1 cellular context compared by ENCODE assay signal in the genomic region with DNA sequence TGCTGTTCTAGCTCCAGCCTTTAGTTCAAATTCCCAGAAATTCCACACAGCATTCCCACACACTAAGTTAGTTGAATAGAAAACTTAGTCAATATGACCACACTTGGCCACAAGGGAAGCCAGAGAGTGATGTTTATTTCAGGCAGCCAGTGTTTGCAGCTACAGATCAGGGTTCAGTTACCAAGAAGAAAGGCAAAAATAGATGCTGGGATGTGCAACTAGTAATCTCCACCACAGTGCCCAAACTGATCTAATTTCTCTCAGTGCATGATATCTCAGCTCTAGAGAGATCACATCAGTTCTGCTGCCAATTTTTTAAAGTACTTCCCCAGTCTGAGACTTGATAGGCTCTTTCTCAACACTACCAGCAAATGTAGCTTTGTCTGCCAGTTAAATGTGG.
TF ChIP-seq lines count a peak whose summit lies in the region.

No MANE protein-coding gene starts in this region.

TF ChIP-seq in HepG2, 621 proteins besides CTCF, POLR2A, EP300 and RAD21:
- TF ChIP-seq ZNF713 (CRISPR knock-in tag; IDR thresholded peaks at IDR 0.05) (no peak), ZNF33B (CRISPR knock-in tag; IDR thresholded peaks at IDR 0.05) (no peak), FOXA3 (CRISPR knock-in tag; IDR thresholded peaks at IDR 0.05) (peak; percentile 16; the same call in 1 of the 2 replicates), SMC3 (IDR thresholded peaks at IDR 0.05; ENCODE audit: low read length) (peak; percentile 8; the same call in 1 of the 2 replicates), ZKSCAN8 (CRISPR knock-in tag; IDR thresholded peaks at IDR 0.05; ENCODE audit: borderline replicate concordance) (peak; percentile 99), SAFB2 (CRISPR knock-in tag; IDR thresholded peaks at IDR 0.05; ENCODE audit: borderline replicate concordance, low read depth) (no peak), XRCC5 (optimal IDR thresholded peaks at IDR 0.05; ENCODE audit: low read length) (peak; percentile 20), HNF4A (CRISPR knock-in tag; IDR thresholded peaks at IDR 0.05) (peak; percentile 32; the same call in 1 of the 2 replicates), FOXA1 (IDR thresholded peaks at IDR 0.05) (no peak), FOXA1 (CRISPR knock-in tag; IDR thresholded peaks at IDR 0.05) (peak; percentile 52; the same call in 1 of the 2 replicates)
- TF ChIP-seq, protein P1, sequence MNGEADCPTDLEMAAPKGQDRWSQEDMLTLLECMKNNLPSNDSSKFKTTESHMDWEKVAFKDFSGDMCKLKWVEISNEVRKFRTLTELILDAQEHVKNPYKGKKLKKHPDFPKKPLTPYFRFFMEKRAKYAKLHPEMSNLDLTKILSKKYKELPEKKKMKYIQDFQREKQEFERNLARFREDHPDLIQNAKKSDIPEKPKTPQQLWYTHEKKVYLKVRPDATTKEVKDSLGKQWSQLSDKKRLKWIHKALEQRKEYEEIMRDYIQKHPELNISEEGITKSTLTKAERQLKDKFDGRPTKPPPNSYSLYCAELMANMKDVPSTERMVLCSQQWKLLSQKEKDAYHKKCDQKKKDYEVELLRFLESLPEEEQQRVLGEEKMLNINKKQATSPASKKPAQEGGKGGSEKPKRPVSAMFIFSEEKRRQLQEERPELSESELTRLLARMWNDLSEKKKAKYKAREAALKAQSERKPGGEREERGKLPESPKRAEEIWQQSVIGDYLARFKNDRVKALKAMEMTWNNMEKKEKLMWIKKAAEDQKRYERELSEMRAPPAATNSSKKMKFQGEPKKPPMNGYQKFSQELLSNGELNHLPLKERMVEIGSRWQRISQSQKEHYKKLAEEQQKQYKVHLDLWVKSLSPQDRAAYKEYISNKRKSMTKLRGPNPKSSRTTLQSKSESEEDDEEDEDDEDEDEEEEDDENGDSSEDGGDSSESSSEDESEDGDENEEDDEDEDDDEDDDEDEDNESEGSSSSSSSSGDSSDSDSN (CRISPR knock-in tag; IDR thresholded peaks at IDR 0.05) = no peak
